1 cellular context compared by ENCODE assay signal in the genomic region with DNA sequence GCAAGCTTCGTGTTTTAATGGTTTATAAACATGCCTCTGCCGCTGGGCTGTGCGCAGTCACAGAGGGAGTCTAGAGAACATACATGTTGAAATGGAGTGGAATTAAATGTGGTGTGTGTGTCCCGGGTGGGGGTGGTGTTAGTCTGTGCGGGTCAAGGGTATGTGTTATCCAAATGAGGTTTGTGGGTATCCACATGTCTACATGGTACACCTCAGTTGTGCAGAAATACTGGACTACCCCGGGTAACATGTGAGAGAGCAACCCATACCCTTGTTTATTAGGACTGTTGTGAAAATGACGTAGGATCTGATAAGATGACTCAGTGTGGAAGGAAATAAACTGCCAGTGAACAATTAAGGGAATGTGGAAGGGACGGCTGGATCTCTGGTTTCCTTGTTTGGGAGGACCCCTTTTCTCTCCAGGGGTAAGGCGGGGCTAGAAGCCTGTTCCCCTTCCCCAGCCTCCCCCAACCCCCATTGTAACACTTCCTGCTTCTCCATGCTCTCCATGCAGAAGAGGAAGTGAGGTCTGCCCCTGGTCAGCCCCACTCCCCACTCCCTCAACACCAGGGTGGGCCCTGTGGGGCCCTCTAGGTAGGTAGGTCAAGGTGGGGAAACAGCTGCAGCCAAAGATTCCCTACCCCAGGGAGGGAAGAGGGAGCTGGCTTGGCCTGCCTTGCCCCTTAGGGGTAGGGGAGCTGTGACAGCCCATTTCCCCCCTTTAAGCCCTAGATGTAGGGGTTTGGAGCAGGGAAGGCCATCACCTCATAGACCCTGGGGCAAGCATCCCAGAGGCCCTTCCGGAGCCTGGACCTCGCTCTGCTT.
TF ChIP-seq lines count a peak whose summit lies in the region.

No MANE protein-coding gene starts in this region.

TF ChIP-seq in K562, 482 proteins besides CTCF, POLR2A, EP300 and RAD21 (continues in another document):
- no peak for TF ChIP-seq NFRKB (IDR thresholded peaks at IDR 0.05; ENCODE audit: low read depth)
- peak; percentile 51; the same call in 1 of the 2 replicates for TF ChIP-seq LEF1 (IDR thresholded peaks at IDR 0.05)
- TF ChIP-seq SIN3B (IDR thresholded peaks at IDR 0.05; ENCODE audit: low read depth) = no peak
- no peak for TF ChIP-seq KAT2B (IDR thresholded peaks at IDR 0.05; ENCODE audit: low read depth, low read length)
- no peak for TF ChIP-seq CAMTA2 (CRISPR knock-in tag; conservative IDR thresholded peaks at IDR 0.05)
- no peak for TF ChIP-seq MTA3 (IDR thresholded peaks at IDR 0.05; ENCODE audit: borderline replicate concordance)
- TF ChIP-seq MCM7 (IDR thresholded peaks at IDR 0.05) = no peak
- peak; percentile 98 for TF ChIP-seq FOSL1 (tag; conservative IDR thresholded peaks at IDR 0.05)
- TF ChIP-seq TAL1 (IDR thresholded peaks at IDR 0.05) = no peak
- TF ChIP-seq PRMT5 (CRISPR knock-in tag; IDR thresholded peaks at IDR 0.05) = no peak
- TF ChIP-seq DNMT1 (IDR thresholded peaks at IDR 0.05) = no peak
- TF ChIP-seq RFX5 (IDR thresholded peaks at IDR 0.05; ENCODE audit: low read depth, low read length) = no peak
- TF ChIP-seq NR4A1 (CRISPR knock-in tag; IDR thresholded peaks at IDR 0.05) = no peak
- peak; percentile 83 for TF ChIP-seq NR4A1 (tag; IDR thresholded peaks at IDR 0.05)
- TF ChIP-seq SPI1 (IDR thresholded peaks at IDR 0.05; ENCODE audit: borderline replicate concordance, low read depth, low read length) = peak; percentile 95
- peak; percentile 71; the same call in 1 of the 2 replicates for TF ChIP-seq SMAD3 (CRISPR knock-in tag; conservative IDR thresholded peaks at IDR 0.05)
- TF ChIP-seq ZNF586 (CRISPR knock-in tag; conservative IDR thresholded peaks at IDR 0.05) = no peak
- TF ChIP-seq, protein P1, sequence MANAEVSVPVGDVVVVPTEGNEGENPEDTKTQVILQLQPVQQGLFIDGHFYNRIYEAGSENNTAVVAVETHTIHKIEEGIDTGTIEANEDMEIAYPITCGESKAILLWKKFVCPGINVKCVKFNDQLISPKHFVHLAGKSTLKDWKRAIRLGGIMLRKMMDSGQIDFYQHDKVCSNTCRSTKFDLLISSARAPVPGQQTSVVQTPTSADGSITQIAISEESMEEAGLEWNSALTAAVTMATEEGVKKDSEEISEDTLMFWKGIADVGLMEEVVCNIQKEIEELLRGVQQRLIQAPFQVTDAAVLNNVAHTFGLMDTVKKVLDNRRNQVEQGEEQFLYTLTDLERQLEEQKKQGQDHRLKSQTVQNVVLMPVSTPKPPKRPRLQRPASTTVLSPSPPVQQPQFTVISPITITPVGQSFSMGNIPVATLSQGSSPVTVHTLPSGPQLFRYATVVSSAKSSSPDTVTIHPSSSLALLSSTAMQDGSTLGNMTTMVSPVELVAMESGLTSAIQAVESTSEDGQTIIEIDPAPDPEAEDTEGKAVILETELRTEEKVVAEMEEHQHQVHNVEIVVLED (CRISPR knock-in tag; IDR thresholded peaks at IDR 0.05) = no peak
- TF ChIP-seq, protein P2, sequence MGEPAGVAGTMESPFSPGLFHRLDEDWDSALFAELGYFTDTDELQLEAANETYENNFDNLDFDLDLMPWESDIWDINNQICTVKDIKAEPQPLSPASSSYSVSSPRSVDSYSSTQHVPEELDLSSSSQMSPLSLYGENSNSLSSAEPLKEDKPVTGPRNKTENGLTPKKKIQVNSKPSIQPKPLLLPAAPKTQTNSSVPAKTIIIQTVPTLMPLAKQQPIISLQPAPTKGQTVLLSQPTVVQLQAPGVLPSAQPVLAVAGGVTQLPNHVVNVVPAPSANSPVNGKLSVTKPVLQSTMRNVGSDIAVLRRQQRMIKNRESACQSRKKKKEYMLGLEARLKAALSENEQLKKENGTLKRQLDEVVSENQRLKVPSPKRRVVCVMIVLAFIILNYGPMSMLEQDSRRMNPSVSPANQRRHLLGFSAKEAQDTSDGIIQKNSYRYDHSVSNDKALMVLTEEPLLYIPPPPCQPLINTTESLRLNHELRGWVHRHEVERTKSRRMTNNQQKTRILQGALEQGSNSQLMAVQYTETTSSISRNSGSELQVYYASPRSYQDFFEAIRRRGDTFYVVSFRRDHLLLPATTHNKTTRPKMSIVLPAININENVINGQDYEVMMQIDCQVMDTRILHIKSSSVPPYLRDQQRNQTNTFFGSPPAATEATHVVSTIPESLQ (CRISPR knock-in tag; IDR thresholded peaks at IDR 0.05) = no peak
- TF ChIP-seq, protein P3, sequence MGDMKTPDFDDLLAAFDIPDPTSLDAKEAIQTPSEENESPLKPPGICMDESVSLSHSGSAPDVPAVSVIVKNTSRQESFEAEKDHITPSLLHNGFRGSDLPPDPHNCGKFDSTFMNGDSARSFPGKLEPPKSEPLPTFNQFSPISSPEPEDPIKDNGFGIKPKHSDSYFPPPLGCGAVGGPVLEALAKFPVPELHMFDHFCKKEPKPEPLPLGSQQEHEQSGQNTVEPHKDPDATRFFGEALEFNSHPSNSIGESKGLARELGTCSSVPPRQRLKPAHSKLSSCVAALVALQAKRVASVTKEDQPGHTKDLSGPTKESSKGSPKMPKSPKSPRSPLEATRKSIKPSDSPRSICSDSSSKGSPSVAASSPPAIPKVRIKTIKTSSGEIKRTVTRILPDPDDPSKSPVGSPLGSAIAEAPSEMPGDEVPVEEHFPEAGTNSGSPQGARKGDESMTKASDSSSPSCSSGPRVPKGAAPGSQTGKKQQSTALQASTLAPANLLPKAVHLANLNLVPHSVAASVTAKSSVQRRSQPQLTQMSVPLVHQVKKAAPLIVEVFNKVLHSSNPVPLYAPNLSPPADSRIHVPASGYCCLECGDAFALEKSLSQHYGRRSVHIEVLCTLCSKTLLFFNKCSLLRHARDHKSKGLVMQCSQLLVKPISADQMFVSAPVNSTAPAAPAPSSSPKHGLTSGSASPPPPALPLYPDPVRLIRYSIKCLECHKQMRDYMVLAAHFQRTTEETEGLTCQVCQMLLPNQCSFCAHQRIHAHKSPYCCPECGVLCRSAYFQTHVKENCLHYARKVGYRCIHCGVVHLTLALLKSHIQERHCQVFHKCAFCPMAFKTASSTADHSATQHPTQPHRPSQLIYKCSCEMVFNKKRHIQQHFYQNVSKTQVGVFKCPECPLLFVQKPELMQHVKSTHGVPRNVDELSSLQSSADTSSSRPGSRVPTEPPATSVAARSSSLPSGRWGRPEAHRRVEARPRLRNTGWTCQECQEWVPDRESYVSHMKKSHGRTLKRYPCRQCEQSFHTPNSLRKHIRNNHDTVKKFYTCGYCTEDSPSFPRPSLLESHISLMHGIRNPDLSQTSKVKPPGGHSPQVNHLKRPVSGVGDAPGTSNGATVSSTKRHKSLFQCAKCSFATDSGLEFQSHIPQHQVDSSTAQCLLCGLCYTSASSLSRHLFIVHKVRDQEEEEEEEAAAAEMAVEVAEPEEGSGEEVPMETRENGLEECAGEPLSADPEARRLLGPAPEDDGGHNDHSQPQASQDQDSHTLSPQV (IDR thresholded peaks at IDR 0.05) = peak; percentile 82
- no peak for TF ChIP-seq ZBTB1 (CRISPR knock-in tag; IDR thresholded peaks at IDR 0.05; ENCODE audit: borderline replicate concordance, low read depth)
- no peak for TF ChIP-seq RBM14 (IDR thresholded peaks at IDR 0.05; ENCODE audit: borderline replicate concordance, insufficient read depth, low read depth, low read length)
- no peak for TF ChIP-seq NFXL1 (CRISPR knock-in tag; IDR thresholded peaks at IDR 0.05)
- 0 out of 2 replicates have a peak, but pooled peaks have one; percentile 29 for TF ChIP-seq MTA1 (IDR thresholded peaks at IDR 0.05; ENCODE audit: borderline replicate concordance)
- TF ChIP-seq MEIS2 (IDR thresholded peaks at IDR 0.05; ENCODE audit: partially characterized antibody) = no peak
- TF ChIP-seq, protein P4, sequence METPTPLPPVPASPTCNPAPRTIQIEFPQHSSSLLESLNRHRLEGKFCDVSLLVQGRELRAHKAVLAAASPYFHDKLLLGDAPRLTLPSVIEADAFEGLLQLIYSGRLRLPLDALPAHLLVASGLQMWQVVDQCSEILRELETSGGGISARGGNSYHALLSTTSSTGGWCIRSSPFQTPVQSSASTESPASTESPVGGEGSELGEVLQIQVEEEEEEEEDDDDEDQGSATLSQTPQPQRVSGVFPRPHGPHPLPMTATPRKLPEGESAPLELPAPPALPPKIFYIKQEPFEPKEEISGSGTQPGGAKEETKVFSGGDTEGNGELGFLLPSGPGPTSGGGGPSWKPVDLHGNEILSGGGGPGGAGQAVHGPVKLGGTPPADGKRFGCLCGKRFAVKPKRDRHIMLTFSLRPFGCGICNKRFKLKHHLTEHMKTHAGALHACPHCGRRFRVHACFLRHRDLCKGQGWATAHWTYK (CRISPR knock-in tag; IDR thresholded peaks at IDR 0.05) = peak; percentile 30; the same call in 1 of the 2 replicates
- TF ChIP-seq, protein P5, sequence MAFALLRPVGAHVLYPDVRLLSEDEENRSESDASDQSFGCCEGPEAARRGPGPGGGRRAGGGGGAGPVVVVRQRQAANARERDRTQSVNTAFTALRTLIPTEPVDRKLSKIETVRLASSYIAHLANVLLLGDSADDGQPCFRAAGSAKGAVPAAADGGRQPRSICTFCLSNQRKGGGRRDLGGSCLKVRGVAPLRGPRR (CRISPR knock-in tag; IDR thresholded peaks at IDR 0.05) = no peak
- TF ChIP-seq SMARCC2 (IDR thresholded peaks at IDR 0.05; ENCODE audit: low read depth) = peak; percentile 30; the same call in 1 of the 2 replicates
- TF ChIP-seq SREBF1 (IDR thresholded peaks at IDR 0.05; ENCODE audit: borderline replicate concordance, low read depth, low read length) = no peak
- TF ChIP-seq, protein P6, sequence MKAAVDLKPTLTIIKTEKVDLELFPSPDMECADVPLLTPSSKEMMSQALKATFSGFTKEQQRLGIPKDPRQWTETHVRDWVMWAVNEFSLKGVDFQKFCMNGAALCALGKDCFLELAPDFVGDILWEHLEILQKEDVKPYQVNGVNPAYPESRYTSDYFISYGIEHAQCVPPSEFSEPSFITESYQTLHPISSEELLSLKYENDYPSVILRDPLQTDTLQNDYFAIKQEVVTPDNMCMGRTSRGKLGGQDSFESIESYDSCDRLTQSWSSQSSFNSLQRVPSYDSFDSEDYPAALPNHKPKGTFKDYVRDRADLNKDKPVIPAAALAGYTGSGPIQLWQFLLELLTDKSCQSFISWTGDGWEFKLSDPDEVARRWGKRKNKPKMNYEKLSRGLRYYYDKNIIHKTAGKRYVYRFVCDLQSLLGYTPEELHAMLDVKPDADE (conservative IDR thresholded peaks at IDR 0.05; ENCODE audit: control insufficient read depth, low read depth, low read length) = no peak
- TF ChIP-seq, protein P7, sequence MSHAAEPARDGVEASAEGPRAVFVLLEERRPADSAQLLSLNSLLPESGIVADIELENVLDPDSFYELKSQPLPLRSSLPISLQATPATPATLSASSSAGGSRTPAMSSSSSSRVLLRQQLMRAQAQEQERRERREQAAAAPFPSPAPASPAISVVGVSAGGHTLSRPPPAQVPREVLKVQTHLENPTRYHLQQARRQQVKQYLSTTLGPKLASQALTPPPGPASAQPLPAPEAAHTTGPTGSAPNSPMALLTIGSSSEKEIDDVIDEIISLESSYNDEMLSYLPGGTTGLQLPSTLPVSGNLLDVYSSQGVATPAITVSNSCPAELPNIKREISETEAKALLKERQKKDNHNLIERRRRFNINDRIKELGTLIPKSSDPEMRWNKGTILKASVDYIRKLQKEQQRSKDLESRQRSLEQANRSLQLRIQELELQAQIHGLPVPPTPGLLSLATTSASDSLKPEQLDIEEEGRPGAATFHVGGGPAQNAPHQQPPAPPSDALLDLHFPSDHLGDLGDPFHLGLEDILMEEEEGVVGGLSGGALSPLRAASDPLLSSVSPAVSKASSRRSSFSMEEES (CRISPR knock-in tag; IDR thresholded peaks at IDR 0.05) = no peak; the same call in 1 of the 2 replicates
- TF ChIP-seq FOXM1 (IDR thresholded peaks at IDR 0.05; ENCODE audit: low read depth) = no peak
- 0 out of 2 replicates have a peak, but pooled peaks have one; percentile 30 for TF ChIP-seq FOXM1 (CRISPR knock-in tag; IDR thresholded peaks at IDR 0.05; ENCODE audit: low read depth)
- TF ChIP-seq SP1 (CRISPR knock-in tag; IDR thresholded peaks at IDR 0.05) = no peak; the same call in 1 of the 2 replicates
- TF ChIP-seq ARID1B (IDR thresholded peaks at IDR 0.05) = peak; percentile 70
- TF ChIP-seq, protein P8, sequence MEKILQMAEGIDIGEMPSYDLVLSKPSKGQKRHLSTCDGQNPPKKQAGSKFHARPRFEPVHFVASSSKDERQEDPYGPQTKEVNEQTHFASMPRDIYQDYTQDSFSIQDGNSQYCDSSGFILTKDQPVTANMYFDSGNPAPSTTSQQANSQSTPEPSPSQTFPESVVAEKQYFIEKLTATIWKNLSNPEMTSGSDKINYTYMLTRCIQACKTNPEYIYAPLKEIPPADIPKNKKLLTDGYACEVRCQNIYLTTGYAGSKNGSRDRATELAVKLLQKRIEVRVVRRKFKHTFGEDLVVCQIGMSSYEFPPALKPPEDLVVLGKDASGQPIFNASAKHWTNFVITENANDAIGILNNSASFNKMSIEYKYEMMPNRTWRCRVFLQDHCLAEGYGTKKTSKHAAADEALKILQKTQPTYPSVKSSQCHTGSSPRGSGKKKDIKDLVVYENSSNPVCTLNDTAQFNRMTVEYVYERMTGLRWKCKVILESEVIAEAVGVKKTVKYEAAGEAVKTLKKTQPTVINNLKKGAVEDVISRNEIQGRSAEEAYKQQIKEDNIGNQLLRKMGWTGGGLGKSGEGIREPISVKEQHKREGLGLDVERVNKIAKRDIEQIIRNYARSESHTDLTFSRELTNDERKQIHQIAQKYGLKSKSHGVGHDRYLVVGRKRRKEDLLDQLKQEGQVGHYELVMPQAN (IDR thresholded peaks at IDR 0.05; ENCODE audit: borderline replicate concordance) = no peak
- TF ChIP-seq RBFOX2 (IDR thresholded peaks at IDR 0.05; ENCODE audit: low read depth, low read length) = no peak
- TF ChIP-seq LARP7 (IDR thresholded peaks at IDR 0.05) = no peak
- TF ChIP-seq, protein P9, sequence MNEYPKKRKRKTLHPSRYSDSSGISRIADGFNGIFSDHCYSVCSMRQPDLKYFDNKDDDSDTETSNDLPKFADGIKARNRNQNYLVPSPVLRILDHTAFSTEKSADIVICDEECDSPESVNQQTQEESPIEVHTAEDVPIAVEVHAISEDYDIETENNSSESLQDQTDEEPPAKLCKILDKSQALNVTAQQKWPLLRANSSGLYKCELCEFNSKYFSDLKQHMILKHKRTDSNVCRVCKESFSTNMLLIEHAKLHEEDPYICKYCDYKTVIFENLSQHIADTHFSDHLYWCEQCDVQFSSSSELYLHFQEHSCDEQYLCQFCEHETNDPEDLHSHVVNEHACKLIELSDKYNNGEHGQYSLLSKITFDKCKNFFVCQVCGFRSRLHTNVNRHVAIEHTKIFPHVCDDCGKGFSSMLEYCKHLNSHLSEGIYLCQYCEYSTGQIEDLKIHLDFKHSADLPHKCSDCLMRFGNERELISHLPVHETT (CRISPR knock-in tag; conservative IDR thresholded peaks at IDR 0.05 in 1 of 2, IDR thresholded peaks at IDR 0.05 in 1 of 2) = peak in 1 of 2 experiments; percentile 83; a peak in 2 of 4 replicates
